In the genomic region with DNA sequence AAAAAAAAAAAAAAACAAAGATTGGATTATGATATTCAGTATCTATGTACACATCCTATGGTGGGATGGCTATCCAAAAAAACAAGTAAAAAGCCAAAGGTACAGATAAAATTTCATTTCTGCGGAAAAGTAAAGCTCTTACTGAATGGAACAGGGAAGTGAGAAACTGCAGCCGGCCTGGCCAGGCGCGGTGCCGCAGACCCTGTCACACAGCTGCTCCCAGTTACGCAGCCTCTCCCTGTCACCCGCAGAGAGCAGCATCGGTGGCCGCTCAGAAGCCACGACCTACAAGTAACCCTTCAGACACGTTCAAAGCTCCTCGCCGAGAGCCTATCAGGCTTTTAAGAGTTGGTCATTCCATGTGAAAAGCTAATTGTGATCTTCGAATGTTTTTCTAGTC, we compare ENCODE assay signal across 16 cellular contexts. TPM values are rescaled to one million over a fixed set of nuclear protein-coding genes. Genes with fewer than 3 reads are reported as not detected.
DNase-seq lines count a peak whose midpoint lies in the region; ATAC-seq and TF ChIP-seq lines count a peak whose summit lies in the region.
"Had no signal": no experiment of that assay in that cellular context is flagged by ENCODE, and none has a peak within 500 bp of the region (broad histone marks: within the 10 kb centered on the region; RNA-seq: fewer than 3 reads in every experiment).

No MANE protein-coding gene starts in this region.

- H3F3A ChIP-seq in SU-DHL-6 (ENCODE audit: insufficient read depth), result peaks cover 52% of the 10 kb centered on the region

- H3K9me3 ChIP-seq in heart right ventricle (no peaks in the 10 kb centered on the region), SU-DHL-6 (ENCODE audit: insufficient read depth, low read length) (no peaks in the 10 kb centered on the region), stomach (no peaks in the 10 kb centered on the region), A673 (ENCODE audit: low read depth, low read length, poor library complexity, severe bottlenecking) (no peaks in the 10 kb centered on the region)
- H3K9me3 ChIP-seq: A549, ascending aorta, heart left ventricle, suprapubic skin had no signal

- H3K9ac ChIP-seq in SU-DHL-6 (ENCODE audit: low read length), result no peak overlapping the region
- H3K9ac ChIP-seq: parathyroid adenoma had no signal

- peaks cover 0 to 86% (median 53%) of the 10 kb centered on the region in 9 donors for H3K36me3 ChIP-seq in heart right ventricle
- peaks cover 4% of the 10 kb centered on the region; the same call in 1 of the 2 replicates for H3K36me3 ChIP-seq in SU-DHL-6 (ENCODE audit: low read length)
- H3K36me3 ChIP-seq in stomach, result peaks cover 49 to 86% (median 84%) of the 10 kb centered on the region in 4 donors
- H3K36me3 ChIP-seq in A673 (ENCODE audit: insufficient read depth, low read length, poor library complexity, severe bottlenecking), result peaks cover 37% of the 10 kb centered on the region

- peak; percentile 56 for DNase-seq in left ventricle myocardium superior
- no peak for DNase-seq in heart right ventricle
- DNase-seq in stomach, result peak; percentile 34
- no peak for DNase-seq in cerebellar cortex (ENCODE audit: low spot score)
- no peak for DNase-seq in A673 (ENCODE audit: low spot score)
- DNase-seq: effector memory CD4-positive, alpha-beta T cell; stimulated activated CD4-positive, alpha-beta T cell treated with anti-CD3 and anti-CD28 coated beads, Interleukin-4, amount 100 ng/mL, for 24 hours had no signal

- H3K9me2 ChIP-seq in SU-DHL-6 (replicated peaks; ENCODE audit: insufficient read depth, low read length), result no peaks in the 10 kb centered on the region

- H3K27ac ChIP-seq in heart right ventricle (peak overlapping the region in 1 of 10 donors; percentile 89), SU-DHL-6 (ENCODE audit: low read depth, low read length) (peak overlapping the region; percentile 100), stomach (peak overlapping the region in 1 of 5 donors; percentile 8), A673 (ENCODE audit: low read depth, low read length, poor library complexity, severe bottlenecking) (no peak overlapping the region)
- H3K27ac ChIP-seq: A549, ascending aorta, parathyroid adenoma, suprapubic skin had no signal

- no peak for TF ChIP-seq POLR2A in stomach (IDR thresholded peaks at IDR 0.05)

- WGBS in heart right ventricle, 2 donors, result 91% methylated on average over 14 of the region's 14 CpGs
- WGBS in stomach, 5 donors, result 81 to 89% (median 86%) methylated on average over 14 of the region's 14 CpGs

- intact Hi-C loops in left ventricle myocardium superior (cut with micrococcal nuclease) (no loop called here), heart right ventricle (cut with DNase I) (loop anchor here in 1 of 10 donors (10.0 kb wide), 1 partner anchor 52 kb away; a partner anchor contains a TSS), stomach (cut with DNase I; ENCODE audit: low total_unique reads) (no loop called here), A673 (cut with micrococcal nuclease; ENCODE audit: unreplicated experiment) (no loop called here)

- no peaks in the 10 kb centered on the region for H4K20me1 ChIP-seq in SU-DHL-6 (ENCODE audit: low read depth, low read length)

- POLR2A ChIA-PET in A673 (lab: Charles Lee; ENCODE audit: low non-redundant PET), result no interaction called here

- H3K4me1 ChIP-seq in heart right ventricle (peaks cover 0 to 51% (median 13%) of the 10 kb centered on the region in 9 donors), stomach (peaks cover 7 to 31% (median 10%) of the 10 kb centered on the region in 4 donors), A673 (ENCODE audit: insufficient read depth, low read length, poor library complexity, severe bottlenecking) (no peaks in the 10 kb centered on the region)
- H3K4me1 ChIP-seq: A549, ascending aorta, parathyroid adenoma had no signal

- no peak for TF ChIP-seq CTCF in heart right ventricle (IDR thresholded peaks at IDR 0.05)
- no peak for TF ChIP-seq CTCF in SU-DHL-6 (IDR thresholded peaks at IDR 0.05; ENCODE audit: insufficient read depth, low read length, poor library complexity, severe bottlenecking)
- TF ChIP-seq CTCF in stomach (IDR thresholded peaks at IDR 0.05), result no peak
- TF ChIP-seq CTCF in A673 (conservative IDR thresholded peaks at IDR 0.05; ENCODE audit: low read depth, low read length), result no peak

- H3K79me2 ChIP-seq in SU-DHL-6 (ENCODE audit: insufficient read depth, low read length), result no peaks in the 10 kb centered on the region
- H3K79me2 ChIP-seq: parathyroid adenoma had no signal

- no peak overlapping the region for H3K4me3 ChIP-seq in heart right ventricle
- no peak overlapping the region for H3K4me3 ChIP-seq in SU-DHL-6 (ENCODE audit: insufficient read depth, low read length, poor library complexity, severe bottlenecking)
- no peak overlapping the region for H3K4me3 ChIP-seq in stomach
- no peak overlapping the region for H3K4me3 ChIP-seq in A673 (ENCODE audit: low read depth, low read length, poor library complexity, severe bottlenecking)
- H3K4me3 ChIP-seq: A549, ascending aorta, heart left ventricle, lung, suprapubic skin had no signal

- peak overlapping the region; percentile 94 for H3K4me2 ChIP-seq in SU-DHL-6 (ENCODE audit: low read depth, low read length, poor library complexity, severe bottlenecking)
- H3K4me2 ChIP-seq: A549 had no signal

- ATAC-seq in left ventricle myocardium superior (no peak), heart right ventricle (no peak), HG02798 (IDR thresholded peaks at IDR 0.05; ENCODE audit: poor library complexity, unreplicated experiment) (peak; percentile 55), HG02938 (IDR thresholded peaks at IDR 0.05; ENCODE audit: unreplicated experiment) (no peak)
- ATAC-seq: A549, heart left ventricle had no signal

- H2AFZ ChIP-seq in SU-DHL-6 (ENCODE audit: low read depth, low read length, severe bottlenecking), result no peak overlapping the region
- H2AFZ ChIP-seq: parathyroid adenoma had no signal

- no peak for TF ChIP-seq EP300 in stomach (IDR thresholded peaks at IDR 0.05)

- no TSS peak for BruUV-seq in A673 (replicated peaks; lab: Mats Ljungman, UMichigan)

- CTCF ChIA-PET in A673 (lab: Charles Lee), result no interaction called here

- H3K27me3 ChIP-seq in heart right ventricle (no peaks in the 10 kb centered on the region), SU-DHL-6 (ENCODE audit: low read length) (no peaks in the 10 kb centered on the region), stomach (no peaks in the 10 kb centered on the region), A673 (replicated peaks; ENCODE audit: insufficient read depth, low read depth, low read length, poor library complexity) (no peaks in the 10 kb centered on the region)
- H3K27me3 ChIP-seq: ascending aorta, heart left ventricle, suprapubic skin had no signal

RNA-seq across cellular contexts. Expression of a gene that starts 10.9 kb away (rescaled TPM):
- total RNA-seq in left ventricle myocardium superior (26.1 TPM), heart right ventricle (10 to 100 TPM; 23.5 to 39.4 (median 30.5) TPM), stomach (10 to 100 TPM; 26.3 to 75.9 (median 73.4) TPM), A673 (2021) (103 and 107 TPM in 2 replicates)
- polyA plus RNA-seq in heart right ventricle (10 to 100 TPM; 17.4 to 23.1 TPM), stomach (10 to 100 TPM in 2 of 3 donors, 1 to 10 TPM in 1; 8.1 to 26.8 (median 10.7) TPM)

RNA-seq across cellular contexts. Expression of a gene that starts 56.1 kb away (rescaled TPM):
- 26.3 TPM for total RNA-seq in left ventricle myocardium superior
- 10 to 100 TPM; 27.7 to 46.1 (median 35.7) TPM for total RNA-seq in heart right ventricle
- polyA plus RNA-seq in heart right ventricle, result 10 to 100 TPM; 10.8 to 12.4 TPM
- 100 to 1,000 TPM in 2 of 5 donors, 10 to 100 TPM in 3; 53.7 to 204 (median 75.5) TPM for total RNA-seq in stomach
- 10 to 100 TPM in 2 of 3 donors, 1 to 10 TPM in 1; 8.8 to 29.2 (median 17.9) TPM for polyA plus RNA-seq in stomach
- total RNA-seq in A673 (2021), result 54.5 and 58.4 TPM in 2 replicates

Comparison
In these comparisons a context has a peak if more than half of its experiments do, and no peak if none do; other contexts are left out.
1. DNase-seq: peak in left ventricle myocardium superior (single experiment) and stomach (single experiment); none in heart right ventricle (0 of 2), cerebellar cortex (single experiment) and A673 (single experiment).